Comparison of ENCODE assay signal across 7 cellular contexts in genomic region chr11:6611092-6612007, GRCh38. TPM values are rescaled to one million over a fixed set of nuclear protein-coding genes. Genes with fewer than 3 reads are reported as not detected.
DNase-seq lines count a peak whose midpoint lies in the region; ATAC-seq and TF ChIP-seq lines count a peak whose summit lies in the region.

No MANE protein-coding gene starts in this region.

- TF ChIP-seq CTCF in PC-9 (conservative IDR thresholded peaks at IDR 0.05) (no peak), brain microvascular endothelial cell (IDR thresholded peaks at IDR 0.05; ENCODE audit: low read depth, low read length, missing control alignments) (no peak)

- ATAC-seq in GM18858 (IDR thresholded peaks at IDR 0.05; ENCODE audit: unreplicated experiment) (peak; percentile 5), HG02623 (IDR thresholded peaks at IDR 0.05; ENCODE audit: unreplicated experiment) (peak; percentile 15)
- ATAC-seq in stimulated activated naive CD8-positive, alpha-beta T cell treated with anti-CD3 and anti-CD28 coated beads, Interleukin-15, Interleukin-2, amounts not matched to agents 100 U/mL and 50 U/mL, for 24 hours: peak; percentile 9

- DNase-seq in PC-9 (peak in 1 of 2 experiments; percentile 11), brain microvascular endothelial cell (no peak), kidney glomerular epithelial cell (lab: John Stamatoyannopoulos, UW) (peak; percentile 13), NCI-H446 (lab: John Stamatoyannopoulos, UW) (no peak)
- DNase-seq in stimulated activated naive CD8-positive, alpha-beta T cell treated with anti-CD3 and anti-CD28 coated beads, Interleukin-15, Interleukin-2, amounts not matched to agents 100 U/mL and 50 U/mL, for 24 hours: peak; percentile 53

- no peaks in the 10 kb centered on the region for H3K9me3 ChIP-seq in PC-9 (ENCODE audit: insufficient read depth, low read depth)

- H3K4me3 ChIP-seq in PC-9 (peak overlapping the region; percentile 98), brain microvascular endothelial cell (ENCODE audit: low read depth, low read length) (peak overlapping the region; percentile 74)

- H2AFZ ChIP-seq in PC-9: 0 out of 2 replicates have a peak overlapping the region, but pooled peaks have one; percentile 55

- intact Hi-C loops in PC-9 (cut with micrococcal nuclease; ENCODE audit: unreplicated experiment): loop anchor here (1.0 kb wide), 1 partner anchor 72 kb away; the partner anchor contains the start of gene MRPL17

- POLR2A ChIA-PET in PC-9 (lab: Charles Lee; ENCODE audit: unreplicated experiment): interaction anchor here (0.5 to 0.8 kb wide), 5 partner anchors 8 to 880 kb away, joined by 3 to 13 read pairs (median 5); partner anchors contain the start of gene MRPL17

- BruUV-seq in PC-9 (replicated peaks; lab: Mats Ljungman, UMichigan): no TSS peak

- H4K20me1 ChIP-seq in PC-9 (ENCODE audit: insufficient read depth): no peaks in the 10 kb centered on the region

- peak overlapping the region; percentile 88 for H3K4me2 ChIP-seq in PC-9

- H3K27ac ChIP-seq in PC-9 (no peak overlapping the region), brain microvascular endothelial cell (peak overlapping the region; percentile 96)

- in situ Hi-C loops in brain microvascular endothelial cell (cut with HindIII; ENCODE audit: low pct_ligation_motif_present, low sequenced_read_pairs): no loop called here

- peaks cover 20% of the 10 kb centered on the region for H3K4me1 ChIP-seq in PC-9 (replicated peaks; ENCODE audit: insufficient read depth)

- no peaks in the 10 kb centered on the region for H3K9me2 ChIP-seq in PC-9 (ENCODE audit: insufficient read depth)

- H3K27me3 ChIP-seq in PC-9 (ENCODE audit: insufficient read depth, low read depth) (no peaks in the 10 kb centered on the region), brain microvascular endothelial cell (replicated peaks) (no peaks in the 10 kb centered on the region)

- H3K79me2 ChIP-seq in PC-9 (ENCODE audit: low read depth): peaks cover 14% of the 10 kb centered on the region

- CTCF ChIA-PET in PC-9 (lab: Charles Lee): no interaction called here

- H3F3A ChIP-seq in PC-9 (ENCODE audit: insufficient read depth, low read depth): peaks cover 23% of the 10 kb centered on the region

- H3K36me3 ChIP-seq in PC-9 (ENCODE audit: low read depth): peaks cover 4% of the 10 kb centered on the region; the same call in 1 of the 2 replicates
- H3K36me3 ChIP-seq in brain microvascular endothelial cell (replicated peaks): peaks cover 57% of the 10 kb centered on the region

RNA-seq across cellular contexts. Expression of gene TAF10, which starts 0.7 kb away (rescaled TPM):
- 51.5 and 61.2 TPM in 2 replicates for total RNA-seq in PC-9 (2021)

RNA-seq across cellular contexts. Expression of gene ILK, which starts 7.8 kb away (rescaled TPM):
- total RNA-seq in PC-9 (2021): 65.3 and 69.7 TPM in 2 replicates

RNA-seq across cellular contexts. Expression of gene TPP1, which starts 7.9 kb away (rescaled TPM):
- total RNA-seq in PC-9 (2021): 31.4 and 46.7 TPM in 2 replicates

RNA-seq across cellular contexts. Expression of gene RRP8, which starts 7.9 kb away (rescaled TPM):
- 10.0 and 10.1 TPM in 2 replicates for total RNA-seq in PC-9 (2021)

RNA-seq across cellular contexts. Expression of gene DCHS1, which starts 44.3 kb away (rescaled TPM):
- 0.20 and 0.22 TPM in 2 replicates for total RNA-seq in PC-9 (2021)

Comparison
In these comparisons a context has a peak if more than half of its experiments do, and no peak if none do; other contexts are left out.
1. DNase-seq: peak in kidney glomerular epithelial cell (single experiment) and stimulated activated naive CD8-positive, alpha-beta T cell treated with anti-CD3 and anti-CD28 coated beads, Interleukin-15, Interleukin-2, amounts not matched to agents 100 U/mL and 50 U/mL, for 24 hours (single experiment); none in brain microvascular endothelial cell (single experiment) and NCI-H446 (0 of 2).
2. Peak in every context shown above with its lines, with median percentiles within 50 percentile points of each other: ATAC-seq.